ENCODE assay signal across 9 cellular contexts in genomic region chr3:122794483-122794778, GRCh38. TPM values are rescaled to one million over a fixed set of nuclear protein-coding genes. Genes with fewer than 3 reads are reported as not detected.
DNase-seq lines count a peak whose midpoint lies in the region; ATAC-seq and TF ChIP-seq lines count a peak whose summit lies in the region.
"Had no signal": no experiment of that assay in that cellular context is flagged by ENCODE, and none has a peak within 500 bp of the region (broad histone marks: within the 10 kb centered on the region; RNA-seq: fewer than 3 reads in every experiment).

No MANE protein-coding gene starts in this region.

- H3K9me3 ChIP-seq in right lobe of liver, result no peaks in the 10 kb centered on the region
- no peaks in the 10 kb centered on the region for H3K9me3 ChIP-seq in thyroid gland

- WGBS in right lobe of liver (ENCODE audit: insufficient coverage, low coverage, low lambda C conversion rate, missing lambda C conversion rate), result 2% methylated on average over 6 of the region's 6 CpGs
- 0 to 1% methylated on average over 6 of the region's 6 CpGs for WGBS in thyroid gland, 2 donors

- in situ Hi-C loops in astrocyte of the spinal cord (cut with HindIII; ENCODE audit: low sequenced_read_pairs), result no loop called here

- no peak for DNase-seq in activated T-cell treated with anti-CD3 and anti-CD28 coated beads, Interleukin-2, amount 50 U/mL, for 24 hours
- no peak for DNase-seq in activated T-cell treated with anti-CD3 and anti-CD28 coated beads, Interleukin-2, amount 50 U/mL, for 48 hours
- DNase-seq in astrocyte of the spinal cord (ENCODE audit: low read depth, low spot score), result peak; percentile 72
- no peak for DNase-seq in right lobe of liver
- no peak for DNase-seq in thyroid gland
- DNase-seq in stimulated activated CD4-positive, alpha-beta T cell treated with anti-CD3 and anti-CD28 coated beads, Interleukin-2, amount 100 ng/mL, for 48 hours, result no peak
- DNase-seq: NCI-H2227 treated with DMSO at 0.1 percent for 48 hours had no signal

- no peak overlapping the region for H3K4me3 Mint-ChIP-seq in activated T-cell treated with anti-CD3 and anti-CD28 coated beads, Interleukin-2, amount 50 U/mL, for 24 hours

- H3K4me1 Mint-ChIP-seq in activated T-cell treated with anti-CD3 and anti-CD28 coated beads, Interleukin-2, amount 50 U/mL, for 24 hours (ENCODE audit: low read depth), result peaks cover 33% of the 10 kb centered on the region

- peak overlapping the region; percentile 87 to 90 (median 89) for H3K27ac ChIP-seq in right lobe of liver
- peak overlapping the region; percentile 90 to 95 (median 93) for H3K27ac ChIP-seq in thyroid gland

- no peaks in the 10 kb centered on the region for H3K27me3 Mint-ChIP-seq in activated T-cell treated with anti-CD3 and anti-CD28 coated beads, Interleukin-2, amount 50 U/mL, for 24 hours

- ATAC-seq in right lobe of liver (no peak), HG02678 (IDR thresholded peaks at IDR 0.05; ENCODE audit: unreplicated experiment) (no peak), GM21717 (IDR thresholded peaks at IDR 0.05; ENCODE audit: unreplicated experiment) (no peak)

- H3K36me3 ChIP-seq in right lobe of liver, result no peaks in the 10 kb centered on the region
- H3K36me3 ChIP-seq in thyroid gland, result no peaks in the 10 kb centered on the region

- peaks cover 4% of the 10 kb centered on the region for H3K36me3 Mint-ChIP-seq in activated T-cell treated with anti-CD3 and anti-CD28 coated beads, Interleukin-2, amount 50 U/mL, for 24 hours (ENCODE audit: low read depth)

- TF ChIP-seq POLR2A in right lobe of liver (IDR thresholded peaks at IDR 0.05), result no peak
- no peak for TF ChIP-seq POLR2A in thyroid gland (IDR thresholded peaks at IDR 0.05)

- H3K27ac Mint-ChIP-seq in activated T-cell treated with anti-CD3 and anti-CD28 coated beads, Interleukin-2, amount 50 U/mL, for 24 hours, result peak overlapping the region; percentile 93

- H3K4me3 ChIP-seq in astrocyte of the spinal cord (ENCODE audit: low read depth, low read length) (peak overlapping the region; percentile 76), right lobe of liver (peak overlapping the region; percentile 64 to 87 (median 77)), thyroid gland (replicated peaks in 1 of 3) (peak overlapping the region; percentile 22 to 94 (median 65))

- intact Hi-C loops in right lobe of liver (cut with DNase I), result no loop called here
- intact Hi-C loops in thyroid gland (cut with DNase I), result loop anchor here (10.0 kb wide), 1 partner anchor 380 kb away; the partner anchor contains the start of gene WDR5B

- TF ChIP-seq CTCF in astrocyte of the spinal cord (IDR thresholded peaks at IDR 0.05; ENCODE audit: low read depth, low read length), result no peak
- no peak for TF ChIP-seq CTCF in right lobe of liver (IDR thresholded peaks at IDR 0.05)
- TF ChIP-seq CTCF in thyroid gland (IDR thresholded peaks at IDR 0.05), result peak in 1 of 6 experiments; percentile 7

- H3K4me1 ChIP-seq in right lobe of liver (peaks cover 0 to 16% (median 5%) of the 10 kb centered on the region in 4 donors), thyroid gland (peaks cover 6 to 10% of the 10 kb centered on the region in 2 donors)

- H3K9me3 Mint-ChIP-seq in activated T-cell treated with anti-CD3 and anti-CD28 coated beads, Interleukin-2, amount 50 U/mL, for 24 hours, result no peaks in the 10 kb centered on the region

- H3K27me3 ChIP-seq in right lobe of liver, result no peaks in the 10 kb centered on the region
- H3K27me3 ChIP-seq in thyroid gland, result no peaks in the 10 kb centered on the region

RNA-seq across cellular contexts. Expression of gene SLC49A4, which starts 0.4 kb away (rescaled TPM):
- total RNA-seq in right lobe of liver (1 to 10 TPM; 5.5 to 8.6 (median 6.7) TPM), thyroid gland (10 to 100 TPM; 22.6 to 32.5 (median 28.2) TPM)

RNA-seq across cellular contexts. Expression of gene HSPBAP1, which starts 0.8 kb away (rescaled TPM):
- 1 to 10 TPM; 2.4 to 4.0 (median 3.3) TPM for total RNA-seq in right lobe of liver
- total RNA-seq in thyroid gland, result 10 to 100 TPM; 12.4 to 17.3 (median 15.8) TPM
